1 cellular context compared by ENCODE assay signal in genomic region chr11:105968021-105968697, GRCh38.
TF ChIP-seq lines count a peak whose summit lies in the region.

No MANE protein-coding gene starts in this region.

TF ChIP-seq in SK-N-SH, 30 proteins besides CTCF, POLR2A, EP300 and RAD21 (continued from another document):
- TF ChIP-seq, protein P1, sequence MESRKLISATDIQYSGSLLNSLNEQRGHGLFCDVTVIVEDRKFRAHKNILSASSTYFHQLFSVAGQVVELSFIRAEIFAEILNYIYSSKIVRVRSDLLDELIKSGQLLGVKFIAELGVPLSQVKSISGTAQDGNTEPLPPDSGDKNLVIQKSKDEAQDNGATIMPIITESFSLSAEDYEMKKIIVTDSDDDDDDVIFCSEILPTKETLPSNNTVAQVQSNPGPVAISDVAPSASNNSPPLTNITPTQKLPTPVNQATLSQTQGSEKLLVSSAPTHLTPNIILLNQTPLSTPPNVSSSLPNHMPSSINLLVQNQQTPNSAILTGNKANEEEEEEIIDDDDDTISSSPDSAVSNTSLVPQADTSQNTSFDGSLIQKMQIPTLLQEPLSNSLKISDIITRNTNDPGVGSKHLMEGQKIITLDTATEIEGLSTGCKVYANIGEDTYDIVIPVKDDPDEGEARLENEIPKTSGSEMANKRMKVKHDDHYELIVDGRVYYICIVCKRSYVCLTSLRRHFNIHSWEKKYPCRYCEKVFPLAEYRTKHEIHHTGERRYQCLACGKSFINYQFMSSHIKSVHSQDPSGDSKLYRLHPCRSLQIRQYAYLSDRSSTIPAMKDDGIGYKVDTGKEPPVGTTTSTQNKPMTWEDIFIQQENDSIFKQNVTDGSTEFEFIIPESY (IDR thresholded peaks at IDR 0.05; ENCODE audit: borderline replicate concordance, low read depth) = no peak
- TF ChIP-seq, protein P2, sequence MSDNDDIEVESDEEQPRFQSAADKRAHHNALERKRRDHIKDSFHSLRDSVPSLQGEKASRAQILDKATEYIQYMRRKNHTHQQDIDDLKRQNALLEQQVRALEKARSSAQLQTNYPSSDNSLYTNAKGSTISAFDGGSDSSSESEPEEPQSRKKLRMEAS (IDR thresholded peaks at IDR 0.05; ENCODE audit: low read depth) = 0 out of 2 replicates have a peak, but pooled peaks have one; percentile 31
- TF ChIP-seq GABPA (IDR thresholded peaks at IDR 0.05; ENCODE audit: low read depth) (no peak), JUND (IDR thresholded peaks at IDR 0.05) (peak; percentile 79), GATA2 (CRISPR knock-in tag; IDR thresholded peaks at IDR 0.05) (no peak), POLR2AphosphoS5 (IDR thresholded peaks at IDR 0.05; ENCODE audit: low read depth, low read length) (peak; percentile 50; the same call in 1 of the 2 replicates), RFX5 (IDR thresholded peaks at IDR 0.05; ENCODE audit: low read length) (no peak), MXI1 (IDR thresholded peaks at IDR 0.05; ENCODE audit: low read depth, low read length) (no peak), SMC3 (IDR thresholded peaks at IDR 0.05; ENCODE audit: low read depth, low read length) (no peak), NRF1 (IDR thresholded peaks at IDR 0.05; ENCODE audit: low read depth, low read length) (no peak), NFIC (IDR thresholded peaks at IDR 0.05; ENCODE audit: borderline replicate concordance) (no peak), TCF12 (IDR thresholded peaks at IDR 0.05) (peak; percentile 88), EZH2phosphoT487 (IDR thresholded peaks at IDR 0.05; ENCODE audit: borderline replicate concordance, low read depth) (no peak), REST (IDR thresholded peaks at IDR 0.05; ENCODE audit: low read depth, low read length) (no peak), ELF1 (IDR thresholded peaks at IDR 0.05) (no peak)
TF ChIP-seq in SK-N-SH: peak in this region for 6.
